In the genomic region with DNA sequence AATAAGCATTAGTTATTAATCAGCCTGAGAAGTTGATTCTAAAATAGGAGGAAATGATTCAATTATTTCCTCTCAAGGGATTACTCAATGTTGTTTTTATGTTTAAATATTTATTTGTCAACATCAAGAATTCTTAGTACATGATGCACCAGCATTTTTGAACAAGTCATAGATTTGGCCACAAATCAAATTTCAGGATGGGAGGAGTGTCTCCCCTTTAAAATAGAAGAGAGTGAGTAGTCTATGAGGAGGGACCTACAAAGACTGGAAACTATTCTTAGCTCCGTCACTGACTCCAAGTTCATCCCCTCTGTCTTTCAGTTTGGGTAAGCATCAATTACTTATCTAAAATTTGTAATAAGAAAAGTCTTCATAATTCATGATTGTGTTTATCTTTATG, we compare ENCODE assay signal across 17 cellular contexts. TPM values are rescaled to one million over a fixed set of nuclear protein-coding genes. Genes with fewer than 3 reads are reported as not detected.
DNase-seq lines count a peak whose midpoint lies in the region; ATAC-seq and TF ChIP-seq lines count a peak whose summit lies in the region.
"Had no signal": no experiment of that assay in that cellular context is flagged by ENCODE, and none has a peak within 500 bp of the region (broad histone marks: within the 10 kb centered on the region; RNA-seq: fewer than 3 reads in every experiment).

No MANE protein-coding gene starts in this region.

- peaks cover 3% of the 10 kb centered on the region; the same call in 1 of the 2 replicates for H3K27me3 ChIP-seq in MG63
- H3K27me3 ChIP-seq: esophagus squamous epithelium had no signal

- DNase-seq in M059J (ENCODE audit: low read depth), result peak; percentile 9
- peak; percentile 79 to 95 for DNase-seq in cardiac fibroblast (ENCODE audit: low read depth in 2 of 2)
- DNase-seq in left ventricle myocardium superior, result no peak
- DNase-seq in stimulated activated effector memory CD8-positive, alpha-beta T cell treated with anti-CD3 and anti-CD28 coated beads, Interleukin-12 subunit alpha, Interleukin-12 subunit beta, amount 100 ng/mL, for 72 hours (ENCODE audit: low spot score in 2 of 2), result no peak
- no peak for DNase-seq in NCI-H510A treated with DMSO at 0.1 percent for 48 hours (lab: John Stamatoyannopoulos, UW)
- no peak for DNase-seq in midbrain (lab: John Stamatoyannopoulos, UW)
- no peak for DNase-seq in MG63
- DNase-seq: activated CD4-positive, alpha-beta T cell treated with anti-CD3 and anti-CD28 coated beads, Interleukin-2, amount 50 U/mL, for 1 hour; activated T-cell treated with anti-CD3 and anti-CD28 coated beads, Interleukin-2, amount 50 U/mL, for 48 hours; C1 segment of cervical spinal cord; DMS153; esophagus squamous epithelium; H7; NCI-H1436; NCI-H2227 treated with DMSO at 0.1 percent for 48 hours had no signal

- H3K9me3 Mint-ChIP-seq in stimulated activated effector memory CD8-positive, alpha-beta T cell treated with anti-CD3 and anti-CD28 coated beads, Interleukin-12 subunit alpha, Interleukin-12 subunit beta, amount 100 ng/mL, for 72 hours, result no peaks in the 10 kb centered on the region
- H3K9me3 Mint-ChIP-seq: mesothelial cell of epicardium had no signal

- ATAC-seq in left ventricle myocardium superior (peak; percentile 66), HG02938 (IDR thresholded peaks at IDR 0.05; ENCODE audit: unreplicated experiment) (no peak)
- peak; percentile 33 for ATAC-seq in stimulated activated effector memory CD8-positive, alpha-beta T cell treated with anti-CD3 and anti-CD28 coated beads, Interleukin-12 subunit alpha, Interleukin-12 subunit beta, amount 100 ng/mL, for 72 hours

- intact Hi-C loops in left ventricle myocardium superior (cut with micrococcal nuclease), result no loop called here

- no peaks in the 10 kb centered on the region for H3K36me3 ChIP-seq in MG63
- H3K36me3 ChIP-seq: esophagus squamous epithelium had no signal

- peaks cover 7% of the 10 kb centered on the region for H3K4me1 Mint-ChIP-seq in stimulated activated effector memory CD8-positive, alpha-beta T cell treated with anti-CD3 and anti-CD28 coated beads, Interleukin-12 subunit alpha, Interleukin-12 subunit beta, amount 100 ng/mL, for 72 hours

- no peak for TF ChIP-seq CTCF in cardiac fibroblast (IDR thresholded peaks at IDR 0.05; ENCODE audit: low read depth, low read length)

- no peak overlapping the region for H3K4me3 Mint-ChIP-seq in stimulated activated effector memory CD8-positive, alpha-beta T cell treated with anti-CD3 and anti-CD28 coated beads, Interleukin-12 subunit alpha, Interleukin-12 subunit beta, amount 100 ng/mL, for 72 hours
- H3K4me3 Mint-ChIP-seq: mesothelial cell of epicardium had no signal

- H3K27ac Mint-ChIP-seq in stimulated activated effector memory CD8-positive, alpha-beta T cell treated with anti-CD3 and anti-CD28 coated beads, Interleukin-12 subunit alpha, Interleukin-12 subunit beta, amount 100 ng/mL, for 72 hours, result no peak overlapping the region
- H3K27ac Mint-ChIP-seq: mesothelial cell of epicardium had no signal

- H3K36me3 Mint-ChIP-seq in stimulated activated effector memory CD8-positive, alpha-beta T cell treated with anti-CD3 and anti-CD28 coated beads, Interleukin-12 subunit alpha, Interleukin-12 subunit beta, amount 100 ng/mL, for 72 hours, result no peaks in the 10 kb centered on the region
- H3K36me3 Mint-ChIP-seq: mesothelial cell of epicardium had no signal

- H3K4me3 ChIP-seq in cardiac fibroblast (replicated peaks in 1 of 2; ENCODE audit: low read depth in 2 of 2, low read length in 2 of 2) (peak overlapping the region in 1 of 2 donors; percentile 22), MG63 (no peak overlapping the region)

- H3K9me3 ChIP-seq in MG63, result no peaks in the 10 kb centered on the region; the same call in 1 of the 2 replicates
- H3K9me3 ChIP-seq: esophagus squamous epithelium had no signal

RNA-seq across cellular contexts. Expression of a gene that starts 18.6 kb away (rescaled TPM):
- total RNA-seq in M059J (2014; rRNA removed; shearing (Covaris generic)), result not detected in 2 replicates
- 1.3 TPM for total RNA-seq in left ventricle myocardium superior
- total RNA-seq in MG63 (2014; rRNA removed; shearing (Covaris generic); ENCODE audit: low replicate concordance), result not detected in 2 replicates

RNA-seq across cellular contexts. Expression of a gene that starts 25.6 kb away (rescaled TPM):
- total RNA-seq in M059J (2014; rRNA removed; shearing (Covaris generic)), result not detected in 2 replicates
- 2.5 TPM for total RNA-seq in left ventricle myocardium superior
- total RNA-seq in MG63 (2014; rRNA removed; shearing (Covaris generic); ENCODE audit: low replicate concordance), result not detected in 2 replicates
- total RNA-seq: H7 had no signal

Comparison
In these comparisons a context has a peak if more than half of its experiments do, and no peak if none do; other contexts are left out.
1. DNase-seq: peak in M059J (single experiment) and cardiac fibroblast (2 of 2); none in left ventricle myocardium superior (single experiment), stimulated activated effector memory CD8-positive, alpha-beta T cell treated with anti-CD3 and anti-CD28 coated beads, Interleukin-12 subunit alpha, Interleukin-12 subunit beta, amount 100 ng/mL, for 72 hours (0 of 2), NCI-H510A treated with DMSO at 0.1 percent for 48 hours (single experiment), midbrain (single experiment) and MG63 (single experiment).